28 cellular contexts compared by ENCODE assay signal in the genomic region with DNA sequence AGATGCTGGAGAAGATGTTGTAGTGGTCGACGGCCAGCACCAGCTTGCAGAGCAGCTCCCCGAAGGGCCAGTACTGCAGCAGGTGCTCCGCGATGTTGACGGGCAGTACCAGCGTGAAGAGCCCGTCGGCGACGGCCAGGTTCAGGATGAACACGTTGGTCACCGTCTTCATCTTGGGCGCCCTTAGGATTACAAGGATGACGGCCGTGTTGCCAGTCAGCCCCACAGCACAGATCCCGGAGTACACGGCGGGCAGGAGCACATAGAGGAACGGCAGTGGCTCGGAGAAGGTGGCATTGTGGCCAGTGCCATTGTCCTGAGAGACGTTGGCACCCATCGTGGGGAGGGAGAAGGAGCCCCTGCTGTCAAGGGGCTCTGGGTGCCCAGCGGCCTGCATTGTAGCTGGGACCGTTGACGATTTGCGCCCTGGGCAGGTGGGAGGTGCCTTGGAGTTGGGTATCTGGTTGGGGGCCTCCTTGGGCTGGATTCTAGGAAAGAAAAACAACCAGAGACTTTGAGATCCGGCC. TPM values are rescaled to one million over a fixed set of nuclear protein-coding genes. Genes with fewer than 3 reads are reported as not detected.
DNase-seq lines count a peak whose midpoint lies in the region; ATAC-seq, FAIRE-seq and TF ChIP-seq lines count a peak whose summit lies in the region.
"Had no signal": no experiment of that assay in that cellular context is flagged by ENCODE, and none has a peak within 500 bp of the region (broad histone marks: within the 10 kb centered on the region; RNA-seq: fewer than 3 reads in every experiment).

No MANE protein-coding gene starts in this region.

- FAIRE-seq in kidney (lab: Jason Lieb, UNC) (no peak), GM19239 (lab: Jason Lieb, UNC) (no peak)
- FAIRE-seq: bronchial epithelial cell, endothelial cell of umbilical vein, GM12878 had no signal

- peak; percentile 48 for DNase-seq in activated CD4-positive, alpha-beta T cell treated with anti-CD3 and anti-CD28 coated beads, Interleukin-2, amount 10 ng/mL, durations not matched to agents 24 days and 14 days
- no peak for DNase-seq in activated CD4-positive, alpha-beta T cell treated with anti-CD3 and anti-CD28 coated beads for 1 hour
- peak; percentile 59 for DNase-seq in kidney
- peak; percentile 45 for DNase-seq in sciatic nerve (ENCODE audit: low spot score)
- no peak for DNase-seq in coronary artery (ENCODE audit: low spot score)
- DNase-seq in GM19239 (ENCODE audit: insufficient read length, low spot score) = no peak
- DNase-seq: 8988T; activated effector memory CD4-positive, alpha-beta T cell treated with Interleukin-2 at 50 U/mL for 16 hours; DMS79; GM23248; NCI-H1694 treated with DMSO at 0.1 percent for 48 hours; NCI-H2171 treated with DMSO at 0.1 percent for 48 hours; NCI-H69; stimulated activated CD4-positive, alpha-beta T cell treated with anti-CD3 and anti-CD28 coated beads, Interleukin-4, amount 100 ng/mL, for 1 hour; T1000 had no signal

- H3K27ac Mint-ChIP-seq in activated CD4-positive, alpha-beta T cell treated with anti-CD3 and anti-CD28 coated beads, Interleukin-2, amount 10 ng/mL, durations not matched to agents 24 days and 14 days = no peak overlapping the region
- H3K27ac Mint-ChIP-seq in IgD-negative memory B cell = peak overlapping the region; percentile 60 to 84 (median 84)
- H3K27ac Mint-ChIP-seq: dendritic cell treated with granulocyte-macrophage colony-stimulating factor and Interleukin-4, amounts not matched to agents 40 ng/mL and 50 ng/mL, for 4 days had no signal

- ATAC-seq in sciatic nerve (no peak), HG03108 (IDR thresholded peaks at IDR 0.05; ENCODE audit: unreplicated experiment) (no peak)
- ATAC-seq: activated CD4-positive, CD25-positive, alpha-beta regulatory T cell treated with anti-CD3 and anti-CD28 coated beads, Interleukin-2, amount 50 U/mL, for 24 hours; left colon had no signal

- no peaks in the 10 kb centered on the region for H3K36me3 Mint-ChIP-seq in activated CD4-positive, alpha-beta T cell treated with anti-CD3 and anti-CD28 coated beads, Interleukin-2, amount 10 ng/mL, durations not matched to agents 24 days and 14 days (ENCODE audit: low read depth)
- H3K36me3 Mint-ChIP-seq in IgD-negative memory B cell = no peaks in the 10 kb centered on the region

- no peak for TF ChIP-seq CTCF in kidney (IDR thresholded peaks at IDR 0.05; ENCODE audit: borderline replicate concordance, extremely low read depth, insufficient read depth)
- no peak for TF ChIP-seq CTCF in coronary artery (IDR thresholded peaks at IDR 0.05)

- no peaks in the 10 kb centered on the region for H3K4me1 Mint-ChIP-seq in activated CD4-positive, alpha-beta T cell treated with anti-CD3 and anti-CD28 coated beads, Interleukin-2, amount 10 ng/mL, durations not matched to agents 24 days and 14 days
- peaks cover 6 to 17% (median 16%) of the 10 kb centered on the region in 3 donors for H3K4me1 Mint-ChIP-seq in IgD-negative memory B cell

- H3K27me3 Mint-ChIP-seq in activated CD4-positive, alpha-beta T cell treated with anti-CD3 and anti-CD28 coated beads, Interleukin-2, amount 10 ng/mL, durations not matched to agents 24 days and 14 days = peaks cover 18% of the 10 kb centered on the region
- H3K27me3 Mint-ChIP-seq in IgD-negative memory B cell = peaks cover 3% of the 10 kb centered on the region

- H3K9me3 Mint-ChIP-seq in activated CD4-positive, alpha-beta T cell treated with anti-CD3 and anti-CD28 coated beads, Interleukin-2, amount 10 ng/mL, durations not matched to agents 24 days and 14 days = no peaks in the 10 kb centered on the region
- no peaks in the 10 kb centered on the region for H3K9me3 Mint-ChIP-seq in IgD-negative memory B cell
- H3K9me3 Mint-ChIP-seq: dendritic cell treated with granulocyte-macrophage colony-stimulating factor and Interleukin-4, amounts not matched to agents 40 ng/mL and 50 ng/mL, for 4 days; neural crest cell had no signal

- no peaks in the 10 kb centered on the region for H3K9me3 ChIP-seq in kidney (ENCODE audit: control insufficient read depth in 1 of 2, low read length in 2 of 2)
- H3K9me3 ChIP-seq: tibial artery had no signal

- H3K27ac ChIP-seq in kidney (ENCODE audit: low read depth in 2 of 2, low read length in 2 of 2) (no peak overlapping the region), coronary artery (no peak overlapping the region)
- H3K27ac ChIP-seq: GM23248, KMS-11, tibial artery had no signal

- H3K4me3 Mint-ChIP-seq in activated CD4-positive, alpha-beta T cell treated with anti-CD3 and anti-CD28 coated beads, Interleukin-2, amount 10 ng/mL, durations not matched to agents 24 days and 14 days = no peak overlapping the region
- H3K4me3 Mint-ChIP-seq in IgD-negative memory B cell = peak overlapping the region in 1 of 4 donors; percentile 28
- H3K4me3 Mint-ChIP-seq: dendritic cell treated with granulocyte-macrophage colony-stimulating factor and Interleukin-4, amounts not matched to agents 40 ng/mL and 50 ng/mL, for 4 days; neural crest cell had no signal

- H3K36me3 ChIP-seq in kidney (ENCODE audit: control insufficient read depth in 1 of 2, insufficient read depth in 2 of 2, low read length in 2 of 2) = no peaks in the 10 kb centered on the region
- H3K36me3 ChIP-seq: tibial artery had no signal

- no peak overlapping the region for H3K9ac ChIP-seq in kidney (ENCODE audit: low read length in 2 of 2)
- H3K9ac ChIP-seq: GM23248, KMS-11 had no signal

- H3K4me1 ChIP-seq in kidney (ENCODE audit: control insufficient read depth in 1 of 2, insufficient read depth in 1 of 2, low read depth in 1 of 2, low read length in 2 of 2) = no peaks in the 10 kb centered on the region

- intact Hi-C loops in activated CD4-positive, alpha-beta T cell treated with anti-CD3 and anti-CD28 coated beads, Interleukin-2, amount 10 ng/mL, durations not matched to agents 24 days and 14 days (cut with micrococcal nuclease) = no loop called here
- intact Hi-C loops in kidney (cut with DNase I) (no loop called here), sciatic nerve (cut with DNase I) (no loop called here)

- no peak overlapping the region for H3K4me3 ChIP-seq in kidney (ENCODE audit: low read length in 2 of 2)
- H3K4me3 ChIP-seq in coronary artery = no peak overlapping the region
- H3K4me3 ChIP-seq: GM12878, GM23248, tibial artery had no signal

RNA-seq across cellular contexts. Expression of gene NPBWR2, which starts 0.9 kb away (rescaled TPM):
- total RNA-seq in activated CD4-positive, alpha-beta T cell treated with anti-CD3 and anti-CD28 coated beads, Interleukin-2, amount 10 ng/mL, durations not matched to agents 24 days and 14 days = not detected in 2 replicates
- polyA plus RNA-seq in IgD-negative memory B cell (not detected), kidney (ENCODE audit: insufficient read depth, low read depth, low replicate concordance) (not detected)
- total RNA-seq in kidney (not detected), sciatic nerve (not detected)
- total RNA-seq: activated CD8-positive, alpha-beta memory T cell treated with anti-CD3 and anti-CD28 coated beads for 36 hours; bronchial epithelial cell; endothelial cell of umbilical vein; GM12878; GM23248; HT1080; left colon; neural crest cell had no signal
- polyA plus RNA-seq: endothelial cell of umbilical vein, GM12878, GM23248 had no signal

RNA-seq across cellular contexts. Expression of gene LKAAEAR1, which starts 22.3 kb away (rescaled TPM):
- total RNA-seq in activated CD4-positive, alpha-beta T cell treated with anti-CD3 and anti-CD28 coated beads, Interleukin-2, amount 10 ng/mL, durations not matched to agents 24 days and 14 days = 0.23 TPM in 1 of 2 replicates, not detected in the other
- 0.83 TPM for polyA plus RNA-seq in IgD-negative memory B cell
- 0.31 TPM for total RNA-seq in kidney
- polyA plus RNA-seq in kidney (ENCODE audit: insufficient read depth, low read depth, low replicate concordance) = not detected
- not detected for total RNA-seq in sciatic nerve
- total RNA-seq: bronchial epithelial cell, endothelial cell of umbilical vein, GM12878, left colon, neural crest cell had no signal
- polyA plus RNA-seq: GM12878 had no signal

RNA-seq across cellular contexts. Expression of gene OPRL1, which starts 26.6 kb away (rescaled TPM):
- total RNA-seq in activated CD4-positive, alpha-beta T cell treated with anti-CD3 and anti-CD28 coated beads, Interleukin-2, amount 10 ng/mL, durations not matched to agents 24 days and 14 days = 0.23 and 0.28 TPM in 2 replicates
- polyA plus RNA-seq in IgD-negative memory B cell = 3.7 TPM
- total RNA-seq in kidney = 1.2 TPM
- 0.39 TPM for polyA plus RNA-seq in kidney (ENCODE audit: insufficient read depth, low read depth, low replicate concordance)
- total RNA-seq in sciatic nerve = 1.0 TPM

RNA-seq across cellular contexts. Expression of gene RGS19, which starts 27.2 kb away (rescaled TPM):
- total RNA-seq in activated CD4-positive, alpha-beta T cell treated with anti-CD3 and anti-CD28 coated beads, Interleukin-2, amount 10 ng/mL, durations not matched to agents 24 days and 14 days = 50.0 TPM in 2 replicates
- polyA plus RNA-seq in IgD-negative memory B cell (202 TPM), kidney (ENCODE audit: insufficient read depth, low read depth, low replicate concordance) (6.8 TPM)
- total RNA-seq in kidney (20.2 TPM), sciatic nerve (10.8 TPM)

RNA-seq across cellular contexts. Expression of gene TCEA2, which starts 43.5 kb away (rescaled TPM):
- total RNA-seq in activated CD4-positive, alpha-beta T cell treated with anti-CD3 and anti-CD28 coated beads, Interleukin-2, amount 10 ng/mL, durations not matched to agents 24 days and 14 days = 35.4 and 36.8 TPM in 2 replicates
- polyA plus RNA-seq in IgD-negative memory B cell = 41.3 TPM
- 53.8 TPM for total RNA-seq in kidney
- 90.9 TPM for polyA plus RNA-seq in kidney (ENCODE audit: insufficient read depth, low read depth, low replicate concordance)
- total RNA-seq in sciatic nerve = 81.2 TPM

Comparison
In these comparisons a context has a peak if more than half of its experiments do, and no peak if none do; other contexts are left out.
1. DNase-seq: peak in activated CD4-positive, alpha-beta T cell treated with anti-CD3 and anti-CD28 coated beads, Interleukin-2, amount 10 ng/mL, durations not matched to agents 24 days and 14 days (single experiment), kidney (single experiment) and sciatic nerve (single experiment); none in activated CD4-positive, alpha-beta T cell treated with anti-CD3 and anti-CD28 coated beads for 1 hour (single experiment), coronary artery (single experiment) and GM19239 (single experiment).